In genomic region chrX:54714424-54714823, GRCh38 we compare ENCODE assay signal across 9 cellular contexts.
"Had no signal": no experiment of that assay in that cellular context is flagged by ENCODE, and none has a peak within 500 bp of the region (broad histone marks: within the 10 kb centered on the region; RNA-seq: fewer than 3 reads in every experiment).

No MANE protein-coding gene starts in this region.

- H3K27ac ChIP-seq: HL-60 had no signal

- FAIRE-seq: H1, H54 had no signal

- H3K9me3 Mint-ChIP-seq: GM23338 had no signal

- H3K27ac Mint-ChIP-seq: GM23338, H9, IgD-negative memory B cell had no signal

- H3K4me3 Mint-ChIP-seq: GM23338, H9, IgD-negative memory B cell had no signal

- ATAC-seq: GM23338 had no signal

- H3K4me1 Mint-ChIP-seq: H9, IgD-negative memory B cell had no signal

- H3K4me3 ChIP-seq: GM23338 had no signal

- H2AFZ ChIP-seq: GM23338 had no signal

- DNase-seq: H9, HCEC 1CT, Kasumi-1, KG1 had no signal

- H3K4me2 ChIP-seq: GM23338 had no signal
